Comparison of ENCODE assay signal across 1 cellular context in genomic region chr14:29529418-29529817, GRCh38.
TF ChIP-seq lines count a peak whose summit lies in the region.

No MANE protein-coding gene starts in this region.

TF ChIP-seq in neural cell, 6 proteins besides CTCF, POLR2A, EP300 and RAD21 (continued from another document):
- no peak for TF ChIP-seq REST (IDR thresholded peaks at IDR 0.05; ENCODE audit: borderline replicate concordance)
